In genomic region chr7:87154166-87154565, GRCh38 we compare ENCODE assay signal across 9 cellular contexts. TPM values are rescaled to one million over a fixed set of nuclear protein-coding genes. Genes with fewer than 3 reads are reported as not detected.
A peak's percentile ranks its signal among the peaks of the same experiment; 100 is the strongest.
DNase-seq lines count a peak whose midpoint lies in the region; ATAC-seq and TF ChIP-seq lines count a peak whose summit lies in the region.
"Had no signal": no experiment of that assay in that cellular context is flagged by ENCODE, and none has a peak within 500 bp of the region (broad histone marks: within the 10 kb centered on the region; RNA-seq: fewer than 3 reads in every experiment).

No MANE protein-coding gene starts in this region.

- no peak for TF ChIP-seq CTCF in CD4-positive, alpha-beta T cell (IDR thresholded peaks at IDR 0.05)
- TF ChIP-seq CTCF in LNCaP clone FGC (IDR thresholded peaks at IDR 0.05; ENCODE audit: control insufficient read depth, extremely low read depth, insufficient read depth), result no peak

- H3K9me3 Mint-ChIP-seq in CD4-positive, alpha-beta T cell, result no peaks in the 10 kb centered on the region
- no peaks in the 10 kb centered on the region for H3K9me3 Mint-ChIP-seq in dendritic cell treated with granulocyte-macrophage colony-stimulating factor and Interleukin-4, amounts not matched to agents 40 ng/mL and 50 ng/mL, for 4 days

- POLR2A ChIA-PET in CD4-positive, alpha-beta T cell (lab: Charles Lee), result interaction anchor here (0.6 to 7.2 kb wide), 9 partner anchors 19 to 191 kb away, joined by 3 to 357 read pairs (median 4); partner anchors contain the start of genes CROT and TMEM243

- H3K4me3 Mint-ChIP-seq in CD4-positive, alpha-beta T cell, result peak overlapping the region; percentile 81
- H3K4me3 Mint-ChIP-seq in dendritic cell treated with granulocyte-macrophage colony-stimulating factor and Interleukin-4, amounts not matched to agents 40 ng/mL and 50 ng/mL, for 4 days, result peak overlapping the region; percentile 98

- intact Hi-C loops in CD4-positive, alpha-beta T cell (cut with DNase I, micrococcal nuclease), result loop anchor here in 1 of 2 experiments (5.0 kb wide), 2 partner anchors 97 to 198 kb away; partner anchors contain the start of gene ELAPOR2
- intact Hi-C loops in dendritic cell treated with granulocyte-macrophage colony-stimulating factor and Interleukin-4, amounts not matched to agents 40 ng/mL and 50 ng/mL, for 4 days (cut with micrococcal nuclease), result loop anchor here (5.0 to 10.0 kb wide), 3 partner anchors 191 to 1068 kb away; partner anchors contain the start of genes CROT, DBF4, SLC25A40 and SRI

- no peak overlapping the region for H2AFZ ChIP-seq in neuron (ENCODE audit: low read depth, low read length)

- CTCF ChIA-PET in CD4-positive, alpha-beta T cell (lab: Charles Lee), result interaction anchor here (3.4 kb wide), 1 partner anchor 95 kb away, joined by 12 read pairs; the partner anchor contains the start of gene ELAPOR2

- H3K9me3 ChIP-seq in CD4-positive, alpha-beta T cell (ENCODE audit: control insufficient read depth, low read length), result no peaks in the 10 kb centered on the region
- no peaks in the 10 kb centered on the region for H3K9me3 ChIP-seq in neuron (ENCODE audit: low read length)

- no peaks in the 10 kb centered on the region for H3K27me3 ChIP-seq in CD4-positive, alpha-beta T cell (ENCODE audit: control insufficient read depth, insufficient read depth, low read length)
- no peaks in the 10 kb centered on the region for H3K27me3 ChIP-seq in neuron (ENCODE audit: insufficient read depth, low read length)

- peak overlapping the region; percentile 97 for H3K27ac Mint-ChIP-seq in CD4-positive, alpha-beta T cell
- H3K27ac Mint-ChIP-seq in dendritic cell treated with granulocyte-macrophage colony-stimulating factor and Interleukin-4, amounts not matched to agents 40 ng/mL and 50 ng/mL, for 4 days, result no peak overlapping the region

- ATAC-seq in CD4-positive, alpha-beta T cell (ENCODE audit: poor library complexity), result no peak

- H3K27me3 Mint-ChIP-seq in CD4-positive, alpha-beta T cell, result no peaks in the 10 kb centered on the region
- no peaks in the 10 kb centered on the region for H3K27me3 Mint-ChIP-seq in dendritic cell treated with granulocyte-macrophage colony-stimulating factor and Interleukin-4, amounts not matched to agents 40 ng/mL and 50 ng/mL, for 4 days

- no peak overlapping the region for H3K27ac ChIP-seq in CD4-positive, alpha-beta T cell (ENCODE audit: low read depth, low read length)

- H3K4me1 Mint-ChIP-seq in CD4-positive, alpha-beta T cell (ENCODE audit: low read depth), result peaks cover 68% of the 10 kb centered on the region
- H3K4me1 Mint-ChIP-seq in dendritic cell treated with granulocyte-macrophage colony-stimulating factor and Interleukin-4, amounts not matched to agents 40 ng/mL and 50 ng/mL, for 4 days (ENCODE audit: low read depth), result peaks cover 18% of the 10 kb centered on the region

- H3K4me3 ChIP-seq in LNCaP clone FGC (ENCODE audit: low read depth, low read length) (peak overlapping the region; percentile 78), neuron (ENCODE audit: low read length) (peak overlapping the region; percentile 61)

- DNase-seq in CD4-positive, alpha-beta T cell, result no peak
- DNase-seq in LNCaP clone FGC (ENCODE audit: low read depth), result no peak
- DNase-seq in NK-92 (lab: John Stamatoyannopoulos, UW; ENCODE audit: unreplicated experiment), result no peak
- no peak for DNase-seq in mucosa of gallbladder (ENCODE audit: low spot score)
- DNase-seq in hepatic stellate cell (ENCODE audit: low spot score), result no peak
- no peak for DNase-seq in activated CD4-positive, alpha-beta T cell treated with anti-CD3 and anti-CD28 coated beads, Interleukin-2, amount 50 U/mL, for 1 hour
- DNase-seq: NCI-H1048 had no signal

- H3K36me3 Mint-ChIP-seq in CD4-positive, alpha-beta T cell (ENCODE audit: low read depth), result peaks cover 35% of the 10 kb centered on the region
- peaks cover 24% of the 10 kb centered on the region for H3K36me3 Mint-ChIP-seq in dendritic cell treated with granulocyte-macrophage colony-stimulating factor and Interleukin-4, amounts not matched to agents 40 ng/mL and 50 ng/mL, for 4 days (ENCODE audit: low read depth)

- H3K36me3 ChIP-seq in neuron (ENCODE audit: insufficient read depth, low read length), result peaks cover 11% of the 10 kb centered on the region

- peaks cover 17% of the 10 kb centered on the region for H3K4me1 ChIP-seq in neuron (ENCODE audit: insufficient read depth, low read length)

RNA-seq across cellular contexts. Expression of gene DMTF1, which starts 1.9 kb away (rescaled TPM):
- total RNA-seq in CD4-positive, alpha-beta T cell, result 100 to 1,000 TPM; 114 to 115 TPM
- 65.6 TPM for total RNA-seq in mucosa of gallbladder
